ENCODE assay signal across 29 cellular contexts in genomic region chr11:13349046-13349445, GRCh38.
DNase-seq lines count a peak whose midpoint lies in the region; ATAC-seq, FAIRE-seq and TF ChIP-seq lines count a peak whose summit lies in the region.
"Had no signal": no experiment of that assay in that cellular context is flagged by ENCODE, and none has a peak within 500 bp of the region (broad histone marks: within the 10 kb centered on the region; RNA-seq: fewer than 3 reads in every experiment).

No MANE protein-coding gene starts in this region.

- H3K27me3 ChIP-seq in CD4-positive, alpha-beta memory T cell (ENCODE audit: insufficient read depth, low read length) = no peaks in the 10 kb centered on the region
- no peaks in the 10 kb centered on the region for H3K27me3 ChIP-seq in small intestine (ENCODE audit: control insufficient read depth in 2 of 2, insufficient read depth in 2 of 2, low read length in 2 of 2)
- H3K27me3 ChIP-seq: BE2C, SJSA1 had no signal

- H3K36me3 ChIP-seq in CD4-positive, alpha-beta memory T cell (ENCODE audit: insufficient read depth, low read length) = peaks cover 12% of the 10 kb centered on the region
- H3K36me3 ChIP-seq in small intestine (ENCODE audit: control insufficient read depth in 2 of 2, insufficient read depth in 2 of 2, low read length in 2 of 2) = peaks cover 0 to 1% of the 10 kb centered on the region in 2 donors
- H3K36me3 ChIP-seq: BE2C, SJSA1 had no signal

- no peaks in the 10 kb centered on the region for H3K9me3 ChIP-seq in CD4-positive, alpha-beta memory T cell (ENCODE audit: control insufficient read depth in 1 of 2, low read length in 2 of 2)
- H3K9me3 ChIP-seq in T-helper 17 cell (ENCODE audit: control insufficient read depth, low read length, poor library complexity, severe bottlenecking) (no peaks in the 10 kb centered on the region), small intestine (ENCODE audit: control insufficient read depth, low read depth) (no peaks in the 10 kb centered on the region)
- H3K9me3 ChIP-seq: BE2C, SJSA1 had no signal

- H3K4me3 Mint-ChIP-seq in activated CD8-positive, alpha-beta T cell treated with anti-CD3 and anti-CD28 coated beads for 36 hours = no peak overlapping the region
- no peak overlapping the region for H3K4me3 Mint-ChIP-seq in activated CD8-positive, alpha-beta T cell treated with anti-CD3 and anti-CD28 coated beads, Interleukin-2, amount 10 ng/mL, durations not matched to agents 7 days and 5 days
- no peak overlapping the region for H3K4me3 Mint-ChIP-seq in CD4-positive, alpha-beta memory T cell
- H3K4me3 Mint-ChIP-seq in T-helper 17 cell = no peak overlapping the region
- H3K4me3 Mint-ChIP-seq in stimulated activated memory B cell treated with anti-CD40 and anti-IgM and Interleukin-4, amounts not matched to agents 10 μg/mL and 1 μg/mL and 100 μg/mL, for 72 hours = no peak overlapping the region
- H3K4me3 Mint-ChIP-seq: CD4-positive, CD25-positive, alpha-beta regulatory T cell had no signal

- peaks cover 20% of the 10 kb centered on the region for H3K4me1 ChIP-seq in CD4-positive, alpha-beta memory T cell (ENCODE audit: insufficient read depth, low read length)
- H3K4me1 ChIP-seq in small intestine (ENCODE audit: control insufficient read depth in 2 of 2, insufficient read depth in 1 of 2, low read depth in 1 of 2, low read length in 1 of 2) = no peaks in the 10 kb centered on the region
- H3K4me1 ChIP-seq: BE2C, SJSA1 had no signal

- H3K4me1 Mint-ChIP-seq in activated CD8-positive, alpha-beta T cell treated with anti-CD3 and anti-CD28 coated beads for 36 hours (ENCODE audit: low read depth) = peaks cover 19% of the 10 kb centered on the region
- H3K4me1 Mint-ChIP-seq in activated CD8-positive, alpha-beta T cell treated with anti-CD3 and anti-CD28 coated beads, Interleukin-2, amount 10 ng/mL, durations not matched to agents 7 days and 5 days (ENCODE audit: low read depth) = peaks cover 16% of the 10 kb centered on the region
- H3K4me1 Mint-ChIP-seq in CD4-positive, alpha-beta memory T cell = peaks cover 35 to 53% (median 43%) of the 10 kb centered on the region in 4 donors
- peaks cover 49% of the 10 kb centered on the region for H3K4me1 Mint-ChIP-seq in T-helper 17 cell
- H3K4me1 Mint-ChIP-seq in stimulated activated memory B cell treated with anti-CD40 and anti-IgM and Interleukin-4, amounts not matched to agents 10 μg/mL and 1 μg/mL and 100 μg/mL, for 72 hours = peaks cover 23% of the 10 kb centered on the region

- no peaks in the 10 kb centered on the region for H3K27me3 Mint-ChIP-seq in activated CD8-positive, alpha-beta T cell treated with anti-CD3 and anti-CD28 coated beads for 36 hours
- H3K27me3 Mint-ChIP-seq in activated CD8-positive, alpha-beta T cell treated with anti-CD3 and anti-CD28 coated beads, Interleukin-2, amount 10 ng/mL, durations not matched to agents 7 days and 5 days (ENCODE audit: low read depth) = no peaks in the 10 kb centered on the region
- no peaks in the 10 kb centered on the region for H3K27me3 Mint-ChIP-seq in CD4-positive, alpha-beta memory T cell
- H3K27me3 Mint-ChIP-seq in T-helper 17 cell = no peaks in the 10 kb centered on the region
- H3K27me3 Mint-ChIP-seq in stimulated activated memory B cell treated with anti-CD40 and anti-IgM and Interleukin-4, amounts not matched to agents 10 μg/mL and 1 μg/mL and 100 μg/mL, for 72 hours = no peaks in the 10 kb centered on the region
- H3K27me3 Mint-ChIP-seq: CD4-positive, CD25-positive, alpha-beta regulatory T cell had no signal

- POLR2A ChIA-PET in activated CD8-positive, alpha-beta T cell treated with anti-CD3 and anti-CD28 coated beads for 36 hours (lab: Charles Lee) = no interaction called here
- POLR2A ChIA-PET in activated CD8-positive, alpha-beta T cell treated with anti-CD3 and anti-CD28 coated beads, Interleukin-2, amount 10 ng/mL, durations not matched to agents 7 days and 5 days (lab: Charles Lee) = no interaction called here
- POLR2A ChIA-PET in CD4-positive, alpha-beta memory T cell (lab: Charles Lee; ENCODE audit: partially characterized antibody) = no interaction called here

- no peaks in the 10 kb centered on the region for H3K9me3 Mint-ChIP-seq in activated CD8-positive, alpha-beta T cell treated with anti-CD3 and anti-CD28 coated beads for 36 hours
- no peaks in the 10 kb centered on the region for H3K9me3 Mint-ChIP-seq in activated CD8-positive, alpha-beta T cell treated with anti-CD3 and anti-CD28 coated beads, Interleukin-2, amount 10 ng/mL, durations not matched to agents 7 days and 5 days (ENCODE audit: insufficient read depth)
- no peaks in the 10 kb centered on the region for H3K9me3 Mint-ChIP-seq in CD4-positive, alpha-beta memory T cell
- H3K9me3 Mint-ChIP-seq in stimulated activated memory B cell treated with anti-CD40 and anti-IgM and Interleukin-4, amounts not matched to agents 10 μg/mL and 1 μg/mL and 100 μg/mL, for 72 hours = no peaks in the 10 kb centered on the region
- H3K9me3 Mint-ChIP-seq: CD4-positive, CD25-positive, alpha-beta regulatory T cell had no signal

- H3K27ac Mint-ChIP-seq in activated CD8-positive, alpha-beta T cell treated with anti-CD3 and anti-CD28 coated beads for 36 hours = peak overlapping the region; percentile 73
- H3K27ac Mint-ChIP-seq in activated CD8-positive, alpha-beta T cell treated with anti-CD3 and anti-CD28 coated beads, Interleukin-2, amount 10 ng/mL, durations not matched to agents 7 days and 5 days = no peak overlapping the region
- H3K27ac Mint-ChIP-seq in CD4-positive, alpha-beta memory T cell = peak overlapping the region in 6 of 7 donors; percentile 9 to 93 (median 58)
- H3K27ac Mint-ChIP-seq in T-helper 17 cell = peak overlapping the region; percentile 95
- peak overlapping the region; percentile 64 for H3K27ac Mint-ChIP-seq in stimulated activated memory B cell treated with anti-CD40 and anti-IgM and Interleukin-4, amounts not matched to agents 10 μg/mL and 1 μg/mL and 100 μg/mL, for 72 hours

- ATAC-seq in activated CD8-positive, alpha-beta T cell treated with anti-CD3 and anti-CD28 coated beads for 36 hours = no peak
- ATAC-seq in activated CD8-positive, alpha-beta T cell treated with anti-CD3 and anti-CD28 coated beads, Interleukin-2, amount 10 ng/mL, durations not matched to agents 7 days and 5 days = no peak
- ATAC-seq in T-helper 17 cell = no peak
- ATAC-seq in stimulated activated memory B cell treated with anti-CD40 and anti-IgM and Interleukin-4, amounts not matched to agents 10 μg/mL and 1 μg/mL and 100 μg/mL, for 72 hours = no peak

- H3K4me3 ChIP-seq in CD4-positive, alpha-beta memory T cell (ENCODE audit: low read length in 2 of 2) = no peak overlapping the region
- H3K4me3 ChIP-seq in small intestine (ENCODE audit: low read depth in 1 of 2, low read length in 2 of 2) = no peak overlapping the region
- H3K4me3 ChIP-seq: SJSA1 had no signal

- WGBS in small intestine, 3 donors = 92 to 93% (median 93%) methylated on average over 6 of the region's 6 CpGs

- no peak for FAIRE-seq in small intestine (lab: Jason Lieb, UNC)
- FAIRE-seq: GM19239, H1 had no signal

- no peak for DNase-seq in activated CD8-positive, alpha-beta T cell treated with anti-CD3 and anti-CD28 coated beads for 36 hours
- DNase-seq in activated CD8-positive, alpha-beta T cell treated with anti-CD3 and anti-CD28 coated beads, Interleukin-2, amount 10 ng/mL, durations not matched to agents 7 days and 5 days = no peak
- no peak for DNase-seq in CD4-positive, alpha-beta memory T cell
- no peak for DNase-seq in T-helper 17 cell
- no peak for DNase-seq in small intestine
- DNase-seq in KG1 (lab: John Stamatoyannopoulos, UW) = no peak
- DNase-seq: ACHN; BE2C; CD4-positive, CD25-positive, alpha-beta regulatory T cell; COR-L47; DMS53; HCEC 1CT; Karpas-422; NCI-H1092 treated with DMSO at 0.1 percent for 48 hours; NCI-H1436; NCI-H187; NCI-H2081 treated with DMSO at 0.1 percent for 48 hours; NCI-H2171; NCI-H226; NCI-H510A; NCI-H69; Right ventricle myocardium superior; RPMI8226 had no signal

- intact Hi-C loops in activated CD8-positive, alpha-beta T cell treated with anti-CD3 and anti-CD28 coated beads for 36 hours (cut with micrococcal nuclease) = loop anchor here (10.0 kb wide), 2 partner anchors 94 to 384 kb away; no protein-coding TSS in a partner anchor
- intact Hi-C loops in CD4-positive, alpha-beta memory T cell (cut with micrococcal nuclease) = no loop called here

- H3K27ac ChIP-seq in CD4-positive, alpha-beta memory T cell (ENCODE audit: low read depth, low read length) = no peak overlapping the region
- no peak overlapping the region for H3K27ac ChIP-seq in small intestine (ENCODE audit: low read depth in 1 of 2, low read length in 1 of 2)
- H3K27ac ChIP-seq: 22Rv1, HL-60, SJSA1 had no signal

- no peaks in the 10 kb centered on the region for H3K36me3 Mint-ChIP-seq in activated CD8-positive, alpha-beta T cell treated with anti-CD3 and anti-CD28 coated beads for 36 hours (ENCODE audit: low read depth)
- H3K36me3 Mint-ChIP-seq in activated CD8-positive, alpha-beta T cell treated with anti-CD3 and anti-CD28 coated beads, Interleukin-2, amount 10 ng/mL, durations not matched to agents 7 days and 5 days (ENCODE audit: low read depth) = peaks cover 18% of the 10 kb centered on the region
- H3K36me3 Mint-ChIP-seq in CD4-positive, alpha-beta memory T cell = peaks cover 41 to 55% of the 10 kb centered on the region in 2 donors
- H3K36me3 Mint-ChIP-seq in T-helper 17 cell (ENCODE audit: low read depth) = peaks cover 20% of the 10 kb centered on the region
- H3K36me3 Mint-ChIP-seq in stimulated activated memory B cell treated with anti-CD40 and anti-IgM and Interleukin-4, amounts not matched to agents 10 μg/mL and 1 μg/mL and 100 μg/mL, for 72 hours = peaks cover 20% of the 10 kb centered on the region

- TF ChIP-seq CTCF in activated CD8-positive, alpha-beta T cell treated with anti-CD3 and anti-CD28 coated beads for 36 hours (IDR thresholded peaks at IDR 0.05) = no peak

- CTCF ChIA-PET in activated CD8-positive, alpha-beta T cell treated with anti-CD3 and anti-CD28 coated beads for 36 hours (lab: Charles Lee) = interaction anchor here (1.0 to 1.5 kb wide), 3 partner anchors 11 to 13 kb away, joined by 3 to 5 read pairs (median 3); no protein-coding TSS in a partner anchor
- CTCF ChIA-PET in activated CD8-positive, alpha-beta T cell treated with anti-CD3 and anti-CD28 coated beads, Interleukin-2, amount 10 ng/mL, durations not matched to agents 7 days and 5 days (lab: Charles Lee) = no interaction called here
- CTCF ChIA-PET in CD4-positive, alpha-beta memory T cell (lab: Charles Lee; ENCODE audit: partially characterized antibody) = interaction anchor here (1.1 to 2.1 kb wide), 3 partner anchors 11 to 108 kb away, joined by 3 to 8 read pairs (median 3); no protein-coding TSS in a partner anchor
